Comparison of ENCODE assay signal across 8 cellular contexts in genomic region chr1:53325326-53326087, GRCh38. TPM values are rescaled to one million over a fixed set of nuclear protein-coding genes. Genes with fewer than 3 reads are reported as not detected.
DNase-seq lines count a peak whose midpoint lies in the region; ATAC-seq and TF ChIP-seq lines count a peak whose summit lies in the region.

No MANE protein-coding gene starts in this region.

- H3K4me3 ChIP-seq in BLaER1 treated with 17β-estradiol and CSF1 and Interleukin-3, amounts not matched to agents 10 nM and 100 nM: peak overlapping the region; percentile 66 to 98 (median 96)
- H3K4me3 ChIP-seq in NB4 (ENCODE audit: low read depth, low read length) (peak overlapping the region; percentile 78), duodenal mucosa (ENCODE audit: low read depth in 1 of 2, low read length in 2 of 2) (peak overlapping the region; percentile 75 to 81)

- H3K4me2 ChIP-seq in BLaER1 treated with 17β-estradiol and CSF1 and Interleukin-3, amounts not matched to agents 10 nM and 100 nM: peak overlapping the region; percentile 86 to 99 (median 98)

- DNase-seq in NB4 (ENCODE audit: low read depth): no peak
- no peak for DNase-seq in natural killer cell
- no peak for DNase-seq in amygdala (lab: John Stamatoyannopoulos, UW)
- DNase-seq in stimulated activated CD4-positive, alpha-beta T cell treated with anti-CD3 and anti-CD28 coated beads, Interleukin-4, amount 100 ng/mL, for 4 hours: no peak

- no peaks in the 10 kb centered on the region for H3K9me3 Mint-ChIP-seq in natural killer cell

- peak overlapping the region; percentile 67 to 99 (median 91); a peak in 21 of 22 replicates for H3K27ac ChIP-seq in BLaER1 treated with 17β-estradiol and CSF1 and Interleukin-3, amounts not matched to agents 10 nM and 100 nM
- H3K27ac ChIP-seq in duodenal mucosa (ENCODE audit: low read depth, low read length): no peak overlapping the region

- peaks cover 0 to 52% (median 45%) of the 10 kb centered on the region in 11 experiments; a peak in 18 of 22 replicates for H3K36me3 ChIP-seq in BLaER1 treated with 17β-estradiol and CSF1 and Interleukin-3, amounts not matched to agents 10 nM and 100 nM
- H3K36me3 ChIP-seq in duodenal mucosa (ENCODE audit: control insufficient read depth in 1 of 2, insufficient read depth in 2 of 2, low read length in 2 of 2): no peaks in the 10 kb centered on the region

- H3K4me1 Mint-ChIP-seq in natural killer cell: peaks cover 35 to 54% of the 10 kb centered on the region in 2 donors

- peaks cover 0 to 52% (median 43%) of the 10 kb centered on the region in 11 experiments; a peak in 18 of 22 replicates for H4K20me1 ChIP-seq in BLaER1 treated with 17β-estradiol and CSF1 and Interleukin-3, amounts not matched to agents 10 nM and 100 nM

- H3K9me3 ChIP-seq in BLaER1 treated with 17β-estradiol and CSF1 and Interleukin-3, amounts not matched to agents 10 nM and 100 nM (replicated peaks in 1 of 11): no peaks in the 10 kb centered on the region
- no peaks in the 10 kb centered on the region for H3K9me3 ChIP-seq in duodenal mucosa (ENCODE audit: control insufficient read depth in 1 of 2, low read length in 2 of 2)

- H3K4me3 Mint-ChIP-seq in natural killer cell: peak overlapping the region; percentile 99

- peak overlapping the region; percentile 73 to 99 (median 91) for H3K9ac ChIP-seq in BLaER1 treated with 17β-estradiol and CSF1 and Interleukin-3, amounts not matched to agents 10 nM and 100 nM
- H3K9ac ChIP-seq in duodenal mucosa (ENCODE audit: low read depth in 1 of 2, low read length in 2 of 2): peak overlapping the region; percentile 4 to 21

- no peak for TF ChIP-seq POLR2A in NB4 (IDR thresholded peaks at IDR 0.05; ENCODE audit: extremely low read depth, insufficient read length)

- ATAC-seq in natural killer cell (no peak), esophagus mucosa (no peak), GM18498 (IDR thresholded peaks at IDR 0.05; ENCODE audit: unreplicated experiment) (no peak)

- no peaks in the 10 kb centered on the region for H3K27me3 Mint-ChIP-seq in natural killer cell (ENCODE audit: low read depth in 2 of 2)

- no peaks in the 10 kb centered on the region for H3K27me3 ChIP-seq in BLaER1 treated with 17β-estradiol and CSF1 and Interleukin-3, amounts not matched to agents 10 nM and 100 nM
- no peaks in the 10 kb centered on the region for H3K27me3 ChIP-seq in duodenal mucosa (ENCODE audit: control insufficient read depth in 1 of 2, insufficient read depth in 2 of 2, low read length in 2 of 2)

- H3K36me3 Mint-ChIP-seq in natural killer cell: no peaks in the 10 kb centered on the region

- H3K27ac Mint-ChIP-seq in natural killer cell: peak overlapping the region; percentile 83 to 84

- H3K4me1 ChIP-seq in BLaER1 treated with 17β-estradiol and CSF1 and Interleukin-3, amounts not matched to agents 10 nM and 100 nM: peaks cover 51 to 76% (median 71%) of the 10 kb centered on the region in 10 experiments
- peaks cover 11 to 24% of the 10 kb centered on the region in 2 donors for H3K4me1 ChIP-seq in duodenal mucosa (ENCODE audit: control insufficient read depth in 1 of 2, insufficient read depth in 2 of 2, low read length in 2 of 2)

- TF ChIP-seq CTCF in NB4 (IDR thresholded peaks at IDR 0.05; ENCODE audit: low read depth, low read length) (no peak), natural killer cell (IDR thresholded peaks at IDR 0.05) (no peak)

- intact Hi-C loops in natural killer cell (cut with micrococcal nuclease): no loop called here

RNA-seq across cellular contexts. Expression of gene LRP8, which starts 2.4 kb away (rescaled TPM):
- 10 to 100 TPM; 23.2 to 27.3 (median 24.9) TPM for total RNA-seq in natural killer cell
- 21.0 TPM for total RNA-seq in esophagus mucosa
